21 cellular contexts compared by ENCODE assay signal in the genomic region with DNA sequence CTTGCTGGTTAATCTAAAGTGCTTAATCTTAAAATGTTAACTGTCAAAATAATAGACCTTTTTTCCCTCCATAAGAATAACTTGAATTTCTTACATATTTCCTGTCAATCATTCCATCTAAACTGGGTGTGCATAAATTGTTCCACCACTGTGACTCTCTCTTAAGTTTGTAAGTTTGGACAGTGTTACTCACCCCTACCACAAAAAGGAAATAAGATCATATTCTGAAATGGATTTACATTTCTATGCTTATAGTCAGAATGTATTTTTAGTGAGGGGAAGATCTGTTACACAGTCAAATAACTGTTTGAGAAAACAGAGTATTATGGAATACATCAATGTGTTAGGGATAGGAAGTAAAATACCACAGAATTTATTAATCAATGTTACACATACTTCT.
DNase-seq lines count a peak whose midpoint lies in the region; ATAC-seq, FAIRE-seq and TF ChIP-seq lines count a peak whose summit lies in the region.
"Had no signal": no experiment of that assay in that cellular context is flagged by ENCODE, and none has a peak within 500 bp of the region (broad histone marks: within the 10 kb centered on the region; RNA-seq: fewer than 3 reads in every experiment).

No MANE protein-coding gene starts in this region.

- H3K79me2 ChIP-seq in astrocyte (ENCODE audit: insufficient read depth, low read length), result peaks cover 16% of the 10 kb centered on the region

- peak; percentile 86 for FAIRE-seq in astrocyte (lab: Jason Lieb, UNC)
- FAIRE-seq: endometrium had no signal

- no peak overlapping the region for H2AFZ ChIP-seq in astrocyte (ENCODE audit: low read depth, low read length)

- H3K9me3 Mint-ChIP-seq in astrocyte (ENCODE audit: unreplicated experiment), result no peaks in the 10 kb centered on the region
- H3K9me3 Mint-ChIP-seq: activated B cell treated with CpG ODN at 0.5 μM for 24 hours, T-cell had no signal

- H3K27me3 ChIP-seq in astrocyte (ENCODE audit: insufficient read depth, low read length) (no peaks in the 10 kb centered on the region), WERI-Rb-1 (ENCODE audit: insufficient read depth, low read depth, severe bottlenecking) (no peaks in the 10 kb centered on the region)
- H3K27me3 ChIP-seq: BE2C, Peyer's patch had no signal

- H3K4me3 ChIP-seq in astrocyte (ENCODE audit: insufficient read depth, low read depth, low read length) (no peak overlapping the region), WERI-Rb-1 (ENCODE audit: low read depth, low read length) (no peak overlapping the region)
- H3K4me3 ChIP-seq: Peyer's patch, thoracic aorta had no signal

- TF ChIP-seq CTCF in astrocyte (IDR thresholded peaks at IDR 0.05; ENCODE audit: insufficient read depth, low read depth, low read length), result no peak
- TF ChIP-seq CTCF in WERI-Rb-1 (IDR thresholded peaks at IDR 0.05; ENCODE audit: low read depth, low read length), result no peak

- H3K4me1 Mint-ChIP-seq in astrocyte (ENCODE audit: low read depth, unreplicated experiment), result peaks cover 13% of the 10 kb centered on the region
- H3K4me1 Mint-ChIP-seq: activated B cell treated with CpG ODN at 0.5 μM for 24 hours, T-cell had no signal

- no peak overlapping the region for H3K4me3 Mint-ChIP-seq in astrocyte (ENCODE audit: unreplicated experiment)
- H3K4me3 Mint-ChIP-seq: activated B cell treated with CpG ODN at 0.5 μM for 24 hours, T-cell had no signal

- H3K36me3 Mint-ChIP-seq in astrocyte (ENCODE audit: low read depth, unreplicated experiment), result no peaks in the 10 kb centered on the region
- H3K36me3 Mint-ChIP-seq: T-cell had no signal

- H3K27ac Mint-ChIP-seq in astrocyte (ENCODE audit: unreplicated experiment), result peak overlapping the region; percentile 4
- H3K27ac Mint-ChIP-seq: activated B cell treated with CpG ODN at 0.5 μM for 24 hours, T-cell had no signal

- no peak for ATAC-seq in HG02642 (IDR thresholded peaks at IDR 0.05; ENCODE audit: poor library complexity, unreplicated experiment)
- ATAC-seq in GM21381 (IDR thresholded peaks at IDR 0.05; ENCODE audit: unreplicated experiment), result no peak
- ATAC-seq: right cardiac atrium, T-cell had no signal

- H3K9me3 ChIP-seq in astrocyte (ENCODE audit: insufficient read depth, low read depth, low read length) (no peaks in the 10 kb centered on the region), WERI-Rb-1 (ENCODE audit: severe bottlenecking) (no peaks in the 10 kb centered on the region)
- H3K9me3 ChIP-seq: BE2C, Peyer's patch, thoracic aorta had no signal

- H3K4me2 ChIP-seq in astrocyte (ENCODE audit: low read length), result peak overlapping the region; percentile 58

- H4K20me1 ChIP-seq in astrocyte (ENCODE audit: insufficient read depth, low read length), result no peaks in the 10 kb centered on the region

- peaks cover 25% of the 10 kb centered on the region for H3K4me1 ChIP-seq in astrocyte (ENCODE audit: insufficient read depth, low read length)
- H3K4me1 ChIP-seq: Peyer's patch had no signal

- H3K27me3 Mint-ChIP-seq in astrocyte (ENCODE audit: low read depth, unreplicated experiment), result no peaks in the 10 kb centered on the region

- H3K9ac ChIP-seq in astrocyte (ENCODE audit: low read length), result peak overlapping the region; percentile 66

- peak overlapping the region; percentile 81 for H3K27ac ChIP-seq in astrocyte (ENCODE audit: low read depth, low read length)
- no peak overlapping the region for H3K27ac ChIP-seq in WERI-Rb-1
- H3K27ac ChIP-seq: Peyer's patch, thoracic aorta had no signal

- DNase-seq in DMS 273 treated with DMSO at 0.1 percent for 48 hours (lab: John Stamatoyannopoulos, UW) (peak; percentile 42), HT1080 (ENCODE audit: low read depth) (peak; percentile 74), astrocyte (ENCODE audit: low read depth) (peak; percentile 85), kidney tubule cell (ENCODE audit: low spot score) (peak; percentile 64), islet precursor cell (no peak), WERI-Rb-1 (no peak)
- DNase-seq: activated B cell treated with CpG ODN at 0.5 μM for 24 hours; activated naive CD4-positive, alpha-beta T cell treated with anti-CD3 and anti-CD28 coated beads, Interleukin-2, amount 50 U/mL, for 16 hours; BE2C; caudate nucleus; DMS153; kidney; NCI-H2081; Peyer's patch; right cardiac atrium; stimulated activated CD4-positive, alpha-beta T cell treated with anti-CD3 and anti-CD28 coated beads, Interleukin-1b, Interleukin-23, amount 100 ng/mL, for 48 hours; T-cell had no signal

- H3K36me3 ChIP-seq in astrocyte (ENCODE audit: insufficient read depth, low read length) (no peaks in the 10 kb centered on the region), WERI-Rb-1 (no peaks in the 10 kb centered on the region)
- H3K36me3 ChIP-seq: Peyer's patch, thoracic aorta had no signal

Comparison
In these comparisons a context has a peak if more than half of its experiments do, and no peak if none do; other contexts are left out.
1. DNase-seq: peak in DMS 273 treated with DMSO at 0.1 percent for 48 hours (single experiment), HT1080 (single experiment), astrocyte (single experiment) and kidney tubule cell (single experiment); none in islet precursor cell (single experiment) and WERI-Rb-1 (single experiment).